Comparison of ENCODE assay signal across 8 cellular contexts in the genomic region with DNA sequence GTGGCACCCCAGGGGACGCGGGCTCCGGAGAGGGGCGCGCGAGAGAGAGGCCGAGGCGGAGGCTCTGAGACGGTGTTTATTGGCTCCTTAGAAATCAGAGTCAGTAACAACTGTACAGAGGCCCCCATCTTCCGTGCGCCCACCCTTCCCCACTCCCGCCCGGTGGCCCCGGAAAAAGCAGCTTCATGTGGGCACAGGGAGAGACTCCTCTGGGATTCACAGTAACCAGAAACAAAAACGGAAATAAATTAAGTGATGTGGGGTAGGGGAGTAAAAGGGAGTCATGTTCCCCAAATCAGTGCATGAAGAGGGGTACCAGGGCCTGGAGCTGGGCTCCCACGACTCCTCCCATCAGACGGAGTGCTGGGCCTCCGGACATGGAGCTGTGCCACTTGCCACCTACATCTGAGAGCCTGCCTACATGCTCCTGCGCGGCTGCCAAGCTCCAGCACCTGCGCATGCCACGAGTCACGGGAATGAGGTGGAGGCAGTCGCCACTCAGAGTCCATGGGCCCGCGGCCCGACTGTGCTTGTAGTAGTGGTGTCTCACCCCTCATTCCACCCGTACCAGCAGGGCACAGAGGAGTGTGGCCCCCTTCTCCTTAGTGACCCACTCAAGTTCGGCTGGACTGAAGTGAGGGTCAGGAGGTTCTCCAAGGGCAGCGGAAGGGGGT. TPM values are rescaled to one million over a fixed set of nuclear protein-coding genes. Genes with fewer than 3 reads are reported as not detected.
DNase-seq lines count a peak whose midpoint lies in the region.

No MANE protein-coding gene starts in this region.

- H3K36me3 Mint-ChIP-seq in T-helper 1 cell treated with Interleukin-12 subunit alpha and Interleukin-12 subunit beta and Interleukin-4 antibody, amounts not matched to agents 30 μg/mL and 1 μg/mL, for 36 hours (ENCODE audit: low read depth), result peaks cover 47% of the 10 kb centered on the region
- H3K36me3 Mint-ChIP-seq in activated naive CD8-positive, alpha-beta T cell treated with anti-CD3 and anti-CD28 coated beads for 36 hours, result peaks cover 35% of the 10 kb centered on the region

- H3K4me3 ChIP-seq in iPS-20b (ENCODE audit: low read length), result peak overlapping the region; percentile 87
- peak overlapping the region; percentile 31 to 87 (median 80) for H3K4me3 ChIP-seq in subcutaneous abdominal adipose tissue (ENCODE audit: low read depth in 1 of 5, low read length in 5 of 5)

- peaks cover 36% of the 10 kb centered on the region for H3K4me1 Mint-ChIP-seq in T-helper 1 cell treated with Interleukin-12 subunit alpha and Interleukin-12 subunit beta and Interleukin-4 antibody, amounts not matched to agents 30 μg/mL and 1 μg/mL, for 36 hours (ENCODE audit: low read depth)
- H3K4me1 Mint-ChIP-seq in activated naive CD8-positive, alpha-beta T cell treated with anti-CD3 and anti-CD28 coated beads for 36 hours, result peaks cover 34% of the 10 kb centered on the region

- DNase-seq in T-helper 1 cell (no peak), GF-D8 (lab: John Stamatoyannopoulos, UW) (no peak), A172 (ENCODE audit: low spot score) (no peak), SKM-1 treated with dmso at 0.1 percent for 144 hours (lab: John Stamatoyannopoulos, UW; ENCODE audit: unreplicated experiment) (no peak)
- DNase-seq in activated naive CD8-positive, alpha-beta T cell treated with anti-CD3 and anti-CD28 coated beads for 36 hours, result no peak

- H3K9ac ChIP-seq in iPS-20b (ENCODE audit: low read depth, low read length) (peak overlapping the region; percentile 86), subcutaneous abdominal adipose tissue (ENCODE audit: low read length in 5 of 5) (peak overlapping the region in 4 of 5 donors; percentile 77 to 87 (median 82))

- H3K36me3 ChIP-seq in iPS-20b (ENCODE audit: insufficient read depth, low read depth, low read length), result peaks cover 71% of the 10 kb centered on the region
- peaks cover 2 to 64% (median 61%) of the 10 kb centered on the region in 5 donors for H3K36me3 ChIP-seq in subcutaneous abdominal adipose tissue (ENCODE audit: control insufficient read depth in 5 of 5, insufficient read depth in 5 of 5, low read length in 5 of 5)

- H3K27me3 ChIP-seq in iPS-20b (ENCODE audit: insufficient read depth, low read length) (no peaks in the 10 kb centered on the region), subcutaneous abdominal adipose tissue (ENCODE audit: control insufficient read depth in 5 of 5, insufficient read depth in 4 of 5, low read length in 5 of 5) (no peaks in the 10 kb centered on the region)

- H3K4me1 ChIP-seq in iPS-20b (ENCODE audit: insufficient read depth, low read length) (no peaks in the 10 kb centered on the region), subcutaneous abdominal adipose tissue (ENCODE audit: control insufficient read depth in 5 of 5, insufficient read depth in 5 of 5, low read length in 5 of 5) (peaks cover 5 to 33% (median 29%) of the 10 kb centered on the region in 5 donors)

- peak overlapping the region; percentile 89 for H3K27ac Mint-ChIP-seq in T-helper 1 cell treated with Interleukin-12 subunit alpha and Interleukin-12 subunit beta and Interleukin-4 antibody, amounts not matched to agents 30 μg/mL and 1 μg/mL, for 36 hours
- H3K27ac Mint-ChIP-seq in activated naive CD8-positive, alpha-beta T cell treated with anti-CD3 and anti-CD28 coated beads for 36 hours, result peak overlapping the region; percentile 87

- H3K27ac ChIP-seq in iPS-20b (ENCODE audit: low read length) (no peak overlapping the region), subcutaneous abdominal adipose tissue (ENCODE audit: low read depth, low read length) (peak overlapping the region; percentile 90)

- H3K4me3 Mint-ChIP-seq in T-helper 1 cell treated with Interleukin-12 subunit alpha and Interleukin-12 subunit beta and Interleukin-4 antibody, amounts not matched to agents 30 μg/mL and 1 μg/mL, for 36 hours, result peak overlapping the region; percentile 88
- H3K4me3 Mint-ChIP-seq in activated naive CD8-positive, alpha-beta T cell treated with anti-CD3 and anti-CD28 coated beads for 36 hours, result peak overlapping the region; percentile 85

- H3K9me3 ChIP-seq in iPS-20b (ENCODE audit: insufficient read depth, low read depth, low read length), result no peaks in the 10 kb centered on the region
- no peaks in the 10 kb centered on the region for H3K9me3 ChIP-seq in subcutaneous abdominal adipose tissue (ENCODE audit: control insufficient read depth in 5 of 5, low read length in 5 of 5)

- H3K9me3 Mint-ChIP-seq in T-helper 1 cell treated with Interleukin-12 subunit alpha and Interleukin-12 subunit beta and Interleukin-4 antibody, amounts not matched to agents 30 μg/mL and 1 μg/mL, for 36 hours, result no peaks in the 10 kb centered on the region
- no peaks in the 10 kb centered on the region for H3K9me3 Mint-ChIP-seq in activated naive CD8-positive, alpha-beta T cell treated with anti-CD3 and anti-CD28 coated beads for 36 hours

- no peaks in the 10 kb centered on the region for H3K27me3 Mint-ChIP-seq in T-helper 1 cell treated with Interleukin-12 subunit alpha and Interleukin-12 subunit beta and Interleukin-4 antibody, amounts not matched to agents 30 μg/mL and 1 μg/mL, for 36 hours (ENCODE audit: low read depth)
- H3K27me3 Mint-ChIP-seq in activated naive CD8-positive, alpha-beta T cell treated with anti-CD3 and anti-CD28 coated beads for 36 hours, result no peaks in the 10 kb centered on the region

RNA-seq across cellular contexts. Expression of gene GPS2, which starts 0.5 kb away (rescaled TPM):
- total RNA-seq in activated naive CD8-positive, alpha-beta T cell treated with anti-CD3 and anti-CD28 coated beads for 36 hours, result 10 to 100 TPM; 58.4 to 62.6 TPM
- 100 and 114 TPM in 2 replicates for total RNA-seq in A172 (2014; rRNA removed; shearing (Covaris generic))

RNA-seq across cellular contexts. Expression of gene EIF5A, which starts 8.3 kb away (rescaled TPM):
- 1,000 to 10,000 TPM; 1,429 to 1,492 TPM for total RNA-seq in activated naive CD8-positive, alpha-beta T cell treated with anti-CD3 and anti-CD28 coated beads for 36 hours
- total RNA-seq in A172 (2014; rRNA removed; shearing (Covaris generic)), result 844 and 911 TPM in 2 replicates

RNA-seq across cellular contexts. Expression of gene NEURL4, which starts 13.4 kb away (rescaled TPM):
- 10 to 100 TPM; 44.1 to 46.0 TPM for total RNA-seq in activated naive CD8-positive, alpha-beta T cell treated with anti-CD3 and anti-CD28 coated beads for 36 hours
- 9.8 and 12.2 TPM in 2 replicates for total RNA-seq in A172 (2014; rRNA removed; shearing (Covaris generic))

RNA-seq across cellular contexts. Expression of gene ACAP1, which starts 20.6 kb away (rescaled TPM):
- 100 to 1,000 TPM; 235 to 238 TPM for total RNA-seq in activated naive CD8-positive, alpha-beta T cell treated with anti-CD3 and anti-CD28 coated beads for 36 hours
- 0.90 and 4.1 TPM in 2 replicates for total RNA-seq in A172 (2014; rRNA removed; shearing (Covaris generic))

RNA-seq across cellular contexts. Expression of gene YBX2, which starts 21.3 kb away (rescaled TPM):
- total RNA-seq in activated naive CD8-positive, alpha-beta T cell treated with anti-CD3 and anti-CD28 coated beads for 36 hours, result under 1 TPM; 0.19 to 0.24 TPM
- total RNA-seq in A172 (2014; rRNA removed; shearing (Covaris generic)), result 0.86 and 1.1 TPM in 2 replicates
